8 cellular contexts compared by ENCODE assay signal in genomic region chr1:207866471-207867135, GRCh38. TPM values are rescaled to one million over a fixed set of nuclear protein-coding genes. Genes with fewer than 3 reads are reported as not detected.
DNase-seq lines count a peak whose midpoint lies in the region; ATAC-seq, FAIRE-seq and TF ChIP-seq lines count a peak whose summit lies in the region.

No MANE protein-coding gene starts in this region.

- BruUV-seq in HepG2 (replicated peaks; lab: Mats Ljungman, UMichigan), result no TSS peak

- DNase-seq in HepG2 (ENCODE audit: low spot score), result no peak
- peak; percentile 23 for DNase-seq in central memory CD4-positive, alpha-beta T cell
- DNase-seq in memory B cell (ENCODE audit: low spot score in 2 of 2), result no peak
- DNase-seq in transverse colon, result peak; percentile 54
- DNase-seq in GM12892 (ENCODE audit: insufficient read length), result no peak
- no peak for DNase-seq in NCI-H2029 treated with DMSO at 0.1 percent for 48 hours (lab: John Stamatoyannopoulos, UW)

- H3K27ac ChIP-seq in liver (ENCODE audit: low read depth in 1 of 2, low read length in 2 of 2), result peak overlapping the region; percentile 55 to 75
- H3K27ac ChIP-seq in HepG2 (ENCODE audit: extremely low read length, insufficient read depth, low read length), result no peak overlapping the region
- peak overlapping the region; percentile 93 to 96 (median 95) for H3K27ac ChIP-seq in transverse colon

- H3K4me1 ChIP-seq in liver (ENCODE audit: control insufficient read depth in 4 of 4, insufficient read depth in 4 of 4, low read length in 3 of 4) (peaks cover 0 to 17% (median 10%) of the 10 kb centered on the region in 4 donors), HepG2 (ENCODE audit: insufficient read depth, low read length) (peaks cover 27% of the 10 kb centered on the region), transverse colon (peaks cover 28 to 76% (median 59%) of the 10 kb centered on the region in 4 donors)

- H3K4me3 ChIP-seq in liver (ENCODE audit: low read depth in 1 of 3, low read length in 3 of 3) (no peak overlapping the region), HepG2 (replicated peaks in 1 of 3; ENCODE audit: insufficient read depth in 1 of 3, low read depth in 2 of 3, low read length in 3 of 3) (no peak overlapping the region), transverse colon (peak overlapping the region in 2 of 4 donors; percentile 82 to 93)

- intact Hi-C loops in HepG2 (cut with micrococcal nuclease; ENCODE audit: unreplicated experiment) (no loop called here), transverse colon (cut with DNase I; ENCODE audit: low total_unique reads) (loop anchor here (1.0 kb wide), 1 partner anchor 40 kb away; no protein-coding TSS in a partner anchor)

- H2AFZ ChIP-seq in HepG2 (ENCODE audit: low read length), result no peak overlapping the region

- ATAC-seq in HepG2 (no peak), memory B cell (ENCODE audit: low read depth) (no peak), HG03095 (IDR thresholded peaks at IDR 0.05; ENCODE audit: unreplicated experiment) (no peak)

- in situ Hi-C loops in HepG2 (cut with HindIII; ENCODE audit: extremely low pct_ligation_motif_present, low pct_unique_long_range_greater_than_20kb), result loop anchor here (5.0 kb wide), 1 partner anchor 39 kb away; no protein-coding TSS in a partner anchor
- in situ Hi-C loops in transverse colon (cut with MboI; ENCODE audit: low pct_ligation_motif_present in 1 of 4, low pct_unique_long_range_greater_than_20kb in 1 of 4, low sequenced_read_pairs in 3 of 4), result loop anchor here in 2 of 4 donors (5.0 kb wide), 2 partner anchors 34 to 39 kb away; no protein-coding TSS in a partner anchor

- H3K9me3 ChIP-seq in liver (ENCODE audit: control insufficient read depth in 4 of 4, low read length in 3 of 4) (no peaks in the 10 kb centered on the region), HepG2 (ENCODE audit: low read length) (no peaks in the 10 kb centered on the region), transverse colon (no peaks in the 10 kb centered on the region)

- FAIRE-seq in HepG2 (lab: Jason Lieb, UNC), result no peak
- no peak for FAIRE-seq in GM12892 (lab: Jason Lieb, UNC)

- 76% methylated on average over 9 of the region's 9 CpGs for WGBS in liver
- 93% methylated on average over 9 of the region's 9 CpGs for WGBS in HepG2 (ENCODE audit: low lambda C conversion rate)
- 47 to 61% methylated on average over 4 to 9 of the region's 9 CpGs for WGBS in transverse colon (ENCODE audit: low coverage in 1 of 2), 2 donors

- no peaks in the 10 kb centered on the region for H3K36me3 ChIP-seq in liver (ENCODE audit: control insufficient read depth in 4 of 4, insufficient read depth in 3 of 4, low read depth in 1 of 4, low read length in 3 of 4)
- H3K36me3 ChIP-seq in HepG2 (replicated peaks in 1 of 2; ENCODE audit: control insufficient read depth in 1 of 2, insufficient read depth in 2 of 2, low read length in 2 of 2), result peaks cover 0 to 5% of the 10 kb centered on the region in 2 experiments; a peak in 3 of 5 replicates
- no peaks in the 10 kb centered on the region for H3K36me3 ChIP-seq in transverse colon

- H3K79me2 ChIP-seq in HepG2 (ENCODE audit: insufficient read depth, low read length), result no peaks in the 10 kb centered on the region

- H3K4me3 Mint-ChIP-seq in memory B cell, result peak overlapping the region; percentile 53

- peaks cover 61% of the 10 kb centered on the region for H3K4me1 Mint-ChIP-seq in memory B cell

- H3K36me3 Mint-ChIP-seq in memory B cell, result peaks cover 23% of the 10 kb centered on the region

- CTCF ChIA-PET in HepG2 (lab: Yijun Ruan, JAX; ENCODE audit: low intra/inter-chr PET ratio, low total read pairs), result no interaction called here

- no peak for TF ChIP-seq POLR2A in HepG2 (IDR thresholded peaks at IDR 0.05; ENCODE audit: insufficient read depth in 1 of 2, low read depth in 2 of 2, low read length in 2 of 2)
- TF ChIP-seq POLR2A in transverse colon (IDR thresholded peaks at IDR 0.05), result no peak
- TF ChIP-seq POLR2A in GM12892 (IDR thresholded peaks at IDR 0.05; ENCODE audit: low read depth, low read length), result no peak

- peak overlapping the region; percentile 80 for H3K27ac Mint-ChIP-seq in memory B cell

- H3K4me2 ChIP-seq in HepG2 (ENCODE audit: low read depth, low read length), result no peak overlapping the region

- TF ChIP-seq CTCF in liver (IDR thresholded peaks at IDR 0.05; ENCODE audit: low read depth, low read length, missing input control) (no peak), HepG2 (CRISPR knock-in tag; IDR thresholded peaks at IDR 0.05) (no peak), transverse colon (IDR thresholded peaks at IDR 0.05) (no peak)

- H3K27me3 Mint-ChIP-seq in memory B cell, result no peaks in the 10 kb centered on the region

- H3K9me3 Mint-ChIP-seq in memory B cell, result no peaks in the 10 kb centered on the region

- no peak overlapping the region for H3K9ac ChIP-seq in liver (ENCODE audit: low read depth in 1 of 2, low read length in 2 of 2)
- no peak overlapping the region for H3K9ac ChIP-seq in HepG2 (ENCODE audit: insufficient read depth, low read depth, low read length)

- TF ChIP-seq EP300 in HepG2 (IDR thresholded peaks at IDR 0.05; ENCODE audit: low read depth in 2 of 2, low read length in 2 of 2) (no peak), HepG2 (CRISPR knock-in tag; IDR thresholded peaks at IDR 0.05; ENCODE audit: borderline replicate concordance) (no peak), transverse colon (IDR thresholded peaks at IDR 0.05; ENCODE audit: low read depth) (no peak)

- H3K27me3 ChIP-seq in liver (ENCODE audit: control insufficient read depth in 4 of 4, insufficient read depth in 4 of 4, low read length in 3 of 4), result no peaks in the 10 kb centered on the region
- H3K27me3 ChIP-seq in HepG2 (ENCODE audit: control insufficient read depth in 1 of 2, insufficient read depth in 2 of 2, low read length in 2 of 2), result peaks cover 0 to 7% of the 10 kb centered on the region in 2 experiments; a peak in 2 of 5 replicates
- no peaks in the 10 kb centered on the region for H3K27me3 ChIP-seq in transverse colon

- H4K20me1 ChIP-seq in HepG2 (ENCODE audit: insufficient read depth, low read length), result no peaks in the 10 kb centered on the region

- no peak for TF ChIP-seq RAD21 in liver (IDR thresholded peaks at IDR 0.05)
- no peak for TF ChIP-seq RAD21 in HepG2 (CRISPR knock-in tag; IDR thresholded peaks at IDR 0.05)

- POLR2A ChIA-PET in HepG2 (lab: Yijun Ruan, JAX), result no interaction called here

TF ChIP-seq in liver, 16 proteins besides CTCF, POLR2A, EP300 and RAD21 (continues in another document):
- TF ChIP-seq TAF1 (conservative IDR thresholded peaks at IDR 0.05) (no peak), FOXA1 (IDR thresholded peaks at IDR 0.05) (no peak), MAX (IDR thresholded peaks at IDR 0.05) (no peak), GABPA (IDR thresholded peaks at IDR 0.05 in 1 of 2, conservative IDR thresholded peaks at IDR 0.05 in 1 of 2) (no peak), NR2F2 (IDR thresholded peaks at IDR 0.05) (no peak)

TF ChIP-seq in HepG2, 621 proteins besides CTCF, POLR2A, EP300 and RAD21 (continues in another document):
- TF ChIP-seq ZNF33B (CRISPR knock-in tag; IDR thresholded peaks at IDR 0.05) (no peak), ZIK1 (CRISPR knock-in tag; IDR thresholded peaks at IDR 0.05; ENCODE audit: borderline replicate concordance, low read depth) (no peak), MZF1 (CRISPR knock-in tag; IDR thresholded peaks at IDR 0.05; ENCODE audit: borderline replicate concordance) (no peak), ZNF589 (CRISPR knock-in tag; conservative IDR thresholded peaks at IDR 0.05) (no peak), YEATS2 (CRISPR knock-in tag; IDR thresholded peaks at IDR 0.05; ENCODE audit: borderline replicate concordance) (no peak), ZFP90 (CRISPR knock-in tag; IDR thresholded peaks at IDR 0.05; ENCODE audit: borderline replicate concordance) (no peak), ATF6 (CRISPR knock-in tag; conservative IDR thresholded peaks at IDR 0.05) (no peak)

RNA-seq across cellular contexts. Expression of gene CD34, which starts 44.3 kb away (rescaled TPM):
- 1 to 10 TPM; 1.5 TPM for total RNA-seq in liver
- 1 to 10 TPM; 2.0 to 4.0 TPM for polyA plus RNA-seq in liver
- not detected in 2 replicates for total RNA-seq in HepG2 (2016; rRNA removed; fragmentation: Illumina TruSeq; extraction: Trizol)
- not detected in 2 replicates for total RNA-seq in HepG2 (2016; cell fraction: cytosol; rRNA removed; fragmentation: Illumina TruSeq; extraction: Trizol; ENCODE audit: low read depth)
- total RNA-seq in HepG2 (2016; cell fraction: insoluble cytoplasmic fraction; rRNA removed; fragmentation: Illumina TruSeq; extraction: Trizol), result not detected in 2 replicates
- not detected in 2 replicates for total RNA-seq in HepG2 (2016; cell fraction: membrane; rRNA removed; fragmentation: Illumina TruSeq; extraction: Trizol)
- not detected in 2 replicates for total RNA-seq in HepG2 (2016; cell fraction: nucleus; rRNA removed; fragmentation: Illumina TruSeq; extraction: Trizol)
- polyA plus RNA-seq in HepG2 (2011; rRNA removed), result not detected in 2 replicates
- polyA plus RNA-seq in HepG2 (2011; cell fraction: cytosol; rRNA removed), result not detected in 2 replicates
- polyA plus RNA-seq in HepG2 (2011; cell fraction: nucleus; rRNA removed), result not detected in 2 replicates
- polyA plus RNA-seq in HepG2 (2012), result not detected in 2 replicates
- not detected in 2 replicates for polyA plus RNA-seq in HepG2 (2016; cell fraction: cytosol; fragmentation: Illumina TruSeq; extraction: Trizol; ENCODE audit: low read depth)
- polyA plus RNA-seq in HepG2 (2016; cell fraction: insoluble cytoplasmic fraction; fragmentation: Illumina TruSeq; extraction: Trizol; ENCODE audit: low read depth), result not detected in 2 replicates
- polyA plus RNA-seq in HepG2 (2016; cell fraction: membrane; fragmentation: Illumina TruSeq; extraction: Trizol; ENCODE audit: low read depth), result not detected in 2 replicates
- polyA plus RNA-seq in HepG2 (2016; cell fraction: nucleus; fragmentation: Illumina TruSeq; extraction: Trizol; ENCODE audit: insufficient read depth, low read depth), result not detected in 2 replicates
- polyA minus RNA-seq in HepG2 (2011; rRNA and poly(A)+ RNA removed; ENCODE audit: low replicate concordance), result not detected in 2 replicates
- polyA minus RNA-seq in HepG2 (2011; cell fraction: cytosol; rRNA and poly(A)+ RNA removed), result not detected in 2 replicates
- not detected in 2 replicates for polyA minus RNA-seq in HepG2 (2011; cell fraction: nucleus; rRNA and poly(A)+ RNA removed)
- total RNA-seq in transverse colon, result 10 to 100 TPM in 2 of 4 donors, 1 to 10 TPM in 2; 7.5 to 85.2 (median 9.7) TPM
- not detected for polyA plus RNA-seq in GM12892 (2012; ENCODE audit: missing spikeins)

Comparison
In these comparisons a context has a peak if more than half of its experiments do, and no peak if none do; other contexts are left out.
1. DNase-seq: peak in central memory CD4-positive, alpha-beta T cell (single experiment) and transverse colon (single experiment); none in HepG2 (single experiment), memory B cell (0 of 2), GM12892 (single experiment) and NCI-H2029 treated with DMSO at 0.1 percent for 48 hours (single experiment).